1 cellular context compared by ENCODE assay signal in genomic region chrX:8179653-8180052, GRCh38.
TF ChIP-seq lines count a peak whose summit lies in the region.

No MANE protein-coding gene starts in this region.

TF ChIP-seq in GM23338, 12 proteins besides CTCF, POLR2A, EP300 and RAD21 (continued from another document):
- TF ChIP-seq, protein P1, sequence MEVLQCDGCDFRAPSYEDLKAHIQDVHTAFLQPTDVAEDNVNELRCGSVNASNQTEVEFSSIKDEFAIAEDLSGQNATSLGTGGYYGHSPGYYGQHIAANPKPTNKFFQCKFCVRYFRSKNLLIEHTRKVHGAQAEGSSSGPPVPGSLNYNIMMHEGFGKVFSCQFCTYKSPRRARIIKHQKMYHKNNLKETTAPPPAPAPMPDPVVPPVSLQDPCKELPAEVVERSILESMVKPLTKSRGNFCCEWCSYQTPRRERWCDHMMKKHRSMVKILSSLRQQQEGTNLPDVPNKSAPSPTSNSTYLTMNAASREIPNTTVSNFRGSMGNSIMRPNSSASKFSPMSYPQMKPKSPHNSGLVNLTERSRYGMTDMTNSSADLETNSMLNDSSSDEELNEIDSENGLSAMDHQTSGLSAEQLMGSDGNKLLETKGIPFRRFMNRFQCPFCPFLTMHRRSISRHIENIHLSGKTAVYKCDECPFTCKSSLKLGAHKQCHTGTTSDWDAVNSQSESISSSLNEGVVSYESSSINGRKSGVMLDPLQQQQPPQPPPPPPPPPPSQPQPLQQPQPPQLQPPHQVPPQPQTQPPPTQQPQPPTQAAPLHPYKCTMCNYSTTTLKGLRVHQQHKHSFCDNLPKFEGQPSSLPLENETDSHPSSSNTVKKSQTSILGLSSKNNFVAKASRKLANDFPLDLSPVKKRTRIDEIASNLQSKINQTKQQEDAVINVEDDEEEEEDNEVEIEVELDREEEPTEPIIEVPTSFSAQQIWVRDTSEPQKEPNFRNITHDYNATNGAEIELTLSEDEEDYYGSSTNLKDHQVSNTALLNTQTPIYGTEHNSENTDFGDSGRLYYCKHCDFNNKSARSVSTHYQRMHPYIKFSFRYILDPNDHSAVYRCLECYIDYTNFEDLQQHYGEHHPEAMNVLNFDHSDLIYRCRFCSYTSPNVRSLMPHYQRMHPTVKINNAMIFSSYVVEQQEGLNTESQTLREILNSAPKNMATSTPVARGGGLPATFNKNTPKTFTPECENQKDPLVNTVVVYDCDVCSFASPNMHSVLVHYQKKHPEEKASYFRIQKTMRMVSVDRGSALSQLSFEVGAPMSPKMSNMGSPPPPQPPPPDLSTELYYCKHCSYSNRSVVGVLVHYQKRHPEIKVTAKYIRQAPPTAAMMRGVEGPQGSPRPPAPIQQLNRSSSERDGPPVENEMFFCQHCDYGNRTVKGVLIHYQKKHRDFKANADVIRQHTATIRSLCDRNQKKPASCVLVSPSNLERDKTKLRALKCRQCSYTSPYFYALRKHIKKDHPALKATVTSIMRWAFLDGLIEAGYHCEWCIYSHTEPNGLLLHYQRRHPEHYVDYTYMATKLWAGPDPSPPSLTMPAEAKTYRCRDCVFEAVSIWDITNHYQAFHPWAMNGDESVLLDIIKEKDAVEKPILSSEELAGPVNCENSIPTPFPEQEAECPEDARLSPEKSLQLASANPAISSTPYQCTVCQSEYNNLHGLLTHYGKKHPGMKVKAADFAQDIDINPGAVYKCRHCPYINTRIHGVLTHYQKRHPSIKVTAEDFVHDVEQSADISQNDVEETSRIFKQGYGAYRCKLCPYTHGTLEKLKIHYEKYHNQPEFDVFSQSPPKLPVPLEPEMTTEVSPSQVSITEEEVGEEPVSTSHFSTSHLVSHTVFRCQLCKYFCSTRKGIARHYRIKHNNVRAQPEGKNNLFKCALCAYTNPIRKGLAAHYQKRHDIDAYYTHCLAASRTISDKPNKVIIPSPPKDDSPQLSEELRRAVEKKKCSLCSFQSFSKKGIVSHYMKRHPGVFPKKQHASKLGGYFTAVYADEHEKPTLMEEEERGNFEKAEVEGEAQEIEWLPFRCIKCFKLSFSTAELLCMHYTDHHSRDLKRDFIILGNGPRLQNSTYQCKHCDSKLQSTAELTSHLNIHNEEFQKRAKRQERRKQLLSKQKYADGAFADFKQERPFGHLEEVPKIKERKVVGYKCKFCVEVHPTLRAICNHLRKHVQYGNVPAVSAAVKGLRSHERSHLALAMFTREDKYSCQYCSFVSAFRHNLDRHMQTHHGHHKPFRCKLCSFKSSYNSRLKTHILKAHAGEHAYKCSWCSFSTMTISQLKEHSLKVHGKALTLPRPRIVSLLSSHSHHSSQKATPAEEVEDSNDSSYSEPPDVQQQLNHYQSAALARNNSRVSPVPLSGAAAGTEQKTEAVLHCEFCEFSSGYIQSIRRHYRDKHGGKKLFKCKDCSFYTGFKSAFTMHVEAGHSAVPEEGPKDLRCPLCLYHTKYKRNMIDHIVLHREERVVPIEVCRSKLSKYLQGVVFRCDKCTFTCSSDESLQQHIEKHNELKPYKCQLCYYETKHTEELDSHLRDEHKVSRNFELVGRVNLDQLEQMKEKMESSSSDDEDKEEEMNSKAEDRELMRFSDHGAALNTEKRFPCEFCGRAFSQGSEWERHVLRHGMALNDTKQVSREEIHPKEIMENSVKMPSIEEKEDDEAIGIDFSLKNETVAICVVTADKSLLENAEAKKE (CRISPR knock-in tag; IDR thresholded peaks at IDR 0.05) = no peak
- TF ChIP-seq EZH2phosphoT487 (IDR thresholded peaks at IDR 0.05; ENCODE audit: unreplicated experiment) = no peak
TF ChIP-seq in GM23338: peak in this region for 0.
